9 cellular contexts compared by ENCODE assay signal in genomic region chr12:11884661-11885060, GRCh38.
DNase-seq lines count a peak whose midpoint lies in the region; ATAC-seq and TF ChIP-seq lines count a peak whose summit lies in the region.
"Had no signal": no experiment of that assay in that cellular context is flagged by ENCODE, and none has a peak within 500 bp of the region (broad histone marks: within the 10 kb centered on the region; RNA-seq: fewer than 3 reads in every experiment).

No MANE protein-coding gene starts in this region.

- H3K9ac ChIP-seq in OCI-LY1 (ENCODE audit: low read length): no peak overlapping the region
- no peak overlapping the region for H3K9ac ChIP-seq in parathyroid adenoma

- peak overlapping the region; percentile 69 for H3K27ac Mint-ChIP-seq in Calu3 (ENCODE audit: unreplicated experiment)

- H3K4me2 ChIP-seq in OCI-LY1 (ENCODE audit: low read length) (no peak overlapping the region), parathyroid adenoma (ENCODE audit: low read length) (no peak overlapping the region)

- H3K4me1 ChIP-seq in OCI-LY1 (ENCODE audit: insufficient read depth, low read length, severe bottlenecking) (peaks cover 44% of the 10 kb centered on the region), parathyroid adenoma (no peaks in the 10 kb centered on the region)

- H3K9me3 Mint-ChIP-seq in Calu3 (ENCODE audit: low read depth, unreplicated experiment): no peaks in the 10 kb centered on the region

- CTCF ChIA-PET in Calu3 (lab: Charles Lee): no interaction called here

- H3K4me1 Mint-ChIP-seq in Calu3 (ENCODE audit: low read depth, unreplicated experiment): peaks cover 70% of the 10 kb centered on the region

- TSS peak; percentile 87 for BruUV-seq in Calu3 (replicated peaks; lab: Mats Ljungman, UMichigan)

- peaks cover 74% of the 10 kb centered on the region for H3K36me3 Mint-ChIP-seq in Calu3 (ENCODE audit: insufficient read depth, unreplicated experiment)

- no peaks in the 10 kb centered on the region for H3K27me3 Mint-ChIP-seq in Calu3 (ENCODE audit: unreplicated experiment)

- no peak for DNase-seq in Calu3
- peak; percentile 35 to 49 for DNase-seq in foreskin fibroblast
- DNase-seq in NCI-H1694 (lab: John Stamatoyannopoulos, UW): no peak
- no peak for DNase-seq in SHP77 (lab: John Stamatoyannopoulos, UW)
- DNase-seq in H7: no peak
- DNase-seq: NCI-H2171 treated with DMSO at 0.1 percent for 48 hours had no signal

- H3K79me2 ChIP-seq in OCI-LY1 (ENCODE audit: insufficient read depth, low read length) (no peaks in the 10 kb centered on the region), parathyroid adenoma (peaks cover 4% of the 10 kb centered on the region)

- ATAC-seq in GM18867 (IDR thresholded peaks at IDR 0.05; ENCODE audit: unreplicated experiment): no peak

- H3K4me3 Mint-ChIP-seq in Calu3 (ENCODE audit: low read depth, unreplicated experiment): peak overlapping the region; percentile 29

- no peaks in the 10 kb centered on the region for H3F3A ChIP-seq in OCI-LY1 (ENCODE audit: insufficient read depth, low read length)

- intact Hi-C loops in Calu3 (cut with micrococcal nuclease; ENCODE audit: unreplicated experiment): loop anchor here (2.0 to 5.0 kb wide), 3 partner anchors 46 to 252 kb away; no protein-coding TSS in a partner anchor

- H3K27me3 ChIP-seq in OCI-LY1 (ENCODE audit: insufficient read depth, low read length) (no peaks in the 10 kb centered on the region), parathyroid adenoma (ENCODE audit: control insufficient read depth, insufficient read depth, low read length) (no peaks in the 10 kb centered on the region), H7 (ENCODE audit: control insufficient read depth, insufficient read depth, low read length) (no peaks in the 10 kb centered on the region)

- no peaks in the 10 kb centered on the region for H4K20me1 ChIP-seq in OCI-LY1 (ENCODE audit: insufficient read depth, low read length)

- TF ChIP-seq CTCF in Calu3 (IDR thresholded peaks at IDR 0.05; ENCODE audit: unreplicated experiment) (no peak), OCI-LY1 (IDR thresholded peaks at IDR 0.05; ENCODE audit: low read length) (no peak), foreskin fibroblast (IDR thresholded peaks at IDR 0.05; ENCODE audit: low read depth, low read length) (no peak), parathyroid adenoma (IDR thresholded peaks at IDR 0.05) (no peak)

- H3K9me3 ChIP-seq in OCI-LY1 (ENCODE audit: low read length): no peaks in the 10 kb centered on the region
- H3K9me3 ChIP-seq in parathyroid adenoma (ENCODE audit: control insufficient read depth, low read length): no peaks in the 10 kb centered on the region

- H2AFZ ChIP-seq in OCI-LY1 (ENCODE audit: low read length) (no peak overlapping the region), parathyroid adenoma (no peak overlapping the region)

- H3K36me3 ChIP-seq in OCI-LY1 (ENCODE audit: insufficient read depth, low read length) (peaks cover 13% of the 10 kb centered on the region; the same call in 1 of the 2 replicates), parathyroid adenoma (ENCODE audit: control insufficient read depth, insufficient read depth, low read length) (no peaks in the 10 kb centered on the region), H7 (replicated peaks; ENCODE audit: control insufficient read depth, insufficient read depth, low read length) (no peaks in the 10 kb centered on the region; the same call in 1 of the 2 replicates)

- H3K4me3 ChIP-seq in OCI-LY1 (ENCODE audit: low read depth, low read length, poor library complexity, severe bottlenecking): no peak overlapping the region
- H3K4me3 ChIP-seq in foreskin fibroblast (ENCODE audit: low read depth in 1 of 2, low read length in 2 of 2): no peak overlapping the region
- no peak overlapping the region for H3K4me3 ChIP-seq in parathyroid adenoma (ENCODE audit: low read depth, low read length)
- H3K4me3 ChIP-seq in H7 (ENCODE audit: insufficient read depth, low read depth, low read length): no peak overlapping the region

- H3K9me2 ChIP-seq in OCI-LY1 (ENCODE audit: low read depth, low read length): no peaks in the 10 kb centered on the region

- H3K27ac ChIP-seq in OCI-LY1 (ENCODE audit: low read depth, low read length, poor library complexity, severe bottlenecking): peak overlapping the region; percentile 40
- H3K27ac ChIP-seq in parathyroid adenoma: peak overlapping the region; percentile 5

Comparison
In these comparisons a context has a peak if more than half of its experiments do, and no peak if none do; other contexts are left out.
1. DNase-seq: peak in foreskin fibroblast (2 of 2); none in Calu3 (single experiment), NCI-H1694 (single experiment), SHP77 (0 of 2) and H7 (single experiment).